Comparison of ENCODE assay signal across 8 cellular contexts in genomic region chr4:128287159-128287870, GRCh38. TPM values are rescaled to one million over a fixed set of nuclear protein-coding genes. Genes with fewer than 3 reads are reported as not detected.
DNase-seq lines count a peak whose midpoint lies in the region; ATAC-seq and TF ChIP-seq lines count a peak whose summit lies in the region.

Gene PGRMC2, minus strand, starts transcription at chr4:128287813. Its CDS starts 23 bp downstream, at chr4:128287790.

- ATAC-seq in GM21381 (IDR thresholded peaks at IDR 0.05; ENCODE audit: unreplicated experiment), result peak; percentile 0

- H3K9me3 Mint-ChIP-seq in glutamatergic neuron (ENCODE audit: unreplicated experiment), result peaks cover 9% of the 10 kb centered on the region

- H3K4me3 ChIP-seq in DOHH2 (ENCODE audit: low read length) (peak within 1 kb of the TSS; percentile 84), ovary (peak within 1 kb of the TSS; percentile 94)

- H3K4me1 ChIP-seq in DOHH2 (ENCODE audit: control insufficient read depth, low read length), result peaks cover 22% of the 10 kb centered on the region
- H3K4me1 ChIP-seq in ovary (ENCODE audit: insufficient read depth), result peaks cover 2% of the 10 kb centered on the region

- H3K4me1 Mint-ChIP-seq in glutamatergic neuron (ENCODE audit: low read depth, unreplicated experiment), result peaks cover 10% of the 10 kb centered on the region

- peaks cover 67% of the 10 kb centered on the region for H3K79me2 ChIP-seq in DOHH2 (ENCODE audit: control insufficient read depth, low read length)

- peak within 1 kb of the TSS; percentile 91 for H3K4me3 Mint-ChIP-seq in glutamatergic neuron (ENCODE audit: unreplicated experiment)

- no peaks in the 10 kb centered on the region for H3K9me3 ChIP-seq in DOHH2 (ENCODE audit: control insufficient read depth, insufficient read depth, low read length)
- H3K9me3 ChIP-seq in ovary, result no peaks in the 10 kb centered on the region

- peak within 1 kb of the TSS; percentile 93 for H3K4me2 ChIP-seq in DOHH2 (ENCODE audit: low read length)

- TF ChIP-seq CTCF in DOHH2 (IDR thresholded peaks at IDR 0.05; ENCODE audit: low read depth, low read length, poor library complexity, severe bottlenecking) (no peak), glutamatergic neuron (IDR thresholded peaks at IDR 0.05; ENCODE audit: partially characterized antibody, unreplicated experiment) (no peak), ovary (IDR thresholded peaks at IDR 0.05) (no peak)

- peak; percentile 57 for TF ChIP-seq POLR2A in ovary (IDR thresholded peaks at IDR 0.05)

- H3K27me3 ChIP-seq in DOHH2 (ENCODE audit: control insufficient read depth, low read length) (no peaks in the 10 kb centered on the region), ovary (no peaks in the 10 kb centered on the region)

- peaks cover 20% of the 10 kb centered on the region for H4K20me1 ChIP-seq in DOHH2 (ENCODE audit: control insufficient read depth, insufficient read depth, low read depth, low read length)

- no peaks in the 10 kb centered on the region for H3K9me2 ChIP-seq in DOHH2 (replicated peaks; ENCODE audit: control insufficient read depth, low read length)

- no peak for TF ChIP-seq EP300 in ovary (IDR thresholded peaks at IDR 0.05)

- 1% methylated on average over 56 to 65 of the region's 65 CpGs for WGBS in ovary, 3 donors

- H3K36me3 ChIP-seq in DOHH2 (ENCODE audit: control insufficient read depth, low read length) (peaks cover 37% of the 10 kb centered on the region), ovary (no peaks in the 10 kb centered on the region)

- peak within 1 kb of the TSS; percentile 77 for H3K27ac ChIP-seq in DOHH2 (ENCODE audit: low read depth, low read length)
- peak within 1 kb of the TSS; percentile 70 to 91 for H3K27ac ChIP-seq in ovary

- in situ Hi-C loops in KBM-7 (cut with MboI; ENCODE audit: low pct_unique_long_range_greater_than_20kb, low sequenced_read_pairs), result no loop called here

- H3K36me3 Mint-ChIP-seq in glutamatergic neuron (ENCODE audit: unreplicated experiment), result no peaks in the 10 kb centered on the region

- H3K27me3 Mint-ChIP-seq in glutamatergic neuron (ENCODE audit: unreplicated experiment), result peaks cover 7% of the 10 kb centered on the region

- H3F3A ChIP-seq in DOHH2 (ENCODE audit: control insufficient read depth, insufficient read depth), result peaks cover 5% of the 10 kb centered on the region; the same call in 1 of the 2 replicates

- H3K27ac Mint-ChIP-seq in glutamatergic neuron (ENCODE audit: unreplicated experiment), result peak within 1 kb of the TSS; percentile 93

- peak; percentile 40 for DNase-seq in KBM-7
- peak; percentile 69 for DNase-seq in activated CD8-positive, alpha-beta memory T cell treated with anti-CD3 and anti-CD28 coated beads, Interleukin-2, amount 50 U/mL, for 48 hours
- DNase-seq in glutamatergic neuron, result no peak
- peak in 2 of 5 donors; percentile 47 to 59 for DNase-seq in ovary
- no peak for DNase-seq in NCI-H774 (lab: John Stamatoyannopoulos, UW)
- DNase-seq in NCI-H526 treated with DMSO at 0.1 percent for 48 hours (lab: John Stamatoyannopoulos, UW), result no peak

- intact Hi-C loops in ovary (cut with DNase I), result loop anchor here in 1 of 4 donors (10.0 kb wide), 1 partner anchor 97 kb away; no protein-coding TSS in a partner anchor

RNA-seq across cellular contexts. Expression of gene PGRMC2, which starts in this region (rescaled TPM):
- total RNA-seq in glutamatergic neuron (ENCODE audit: unreplicated experiment), result 28.2 TPM
- 10 to 100 TPM; 23.2 to 67.4 (median 56.9) TPM for total RNA-seq in ovary
- polyA plus RNA-seq in ovary, result 100 to 1,000 TPM in 1 of 2 donors, 10 to 100 TPM in 1; 40.0 to 222 TPM

Comparison
In these comparisons a context has a peak if more than half of its experiments do, and no peak if none do; other contexts are left out.
1. DNase-seq: peak in KBM-7 (single experiment) and activated CD8-positive, alpha-beta memory T cell treated with anti-CD3 and anti-CD28 coated beads, Interleukin-2, amount 50 U/mL, for 48 hours (single experiment); none in glutamatergic neuron (single experiment), NCI-H774 (single experiment) and NCI-H526 treated with DMSO at 0.1 percent for 48 hours (single experiment).